10 cellular contexts compared by ENCODE assay signal in genomic region chr9:71036501-71036900, GRCh38.
A peak's percentile ranks its signal among the peaks of the same experiment; 100 is the strongest.
DNase-seq lines count a peak whose midpoint lies in the region; ATAC-seq and TF ChIP-seq lines count a peak whose summit lies in the region.
"Had no signal": no experiment of that assay in that cellular context is flagged by ENCODE, and none has a peak within 500 bp of the region (broad histone marks: within the 10 kb centered on the region; RNA-seq: fewer than 3 reads in every experiment).

No MANE protein-coding gene starts in this region.

- intact Hi-C loops in testis (cut with DNase I; ENCODE audit: low total_unique reads): no loop called here
- intact Hi-C loops in left ventricle myocardium superior (cut with micrococcal nuclease): no loop called here

- peak; percentile 20 for DNase-seq in NCI-H2107 treated with DMSO at 0.1 percent for 48 hours (lab: John Stamatoyannopoulos, UW; ENCODE audit: unreplicated experiment)
- no peak for DNase-seq in NCI-H2107 (lab: John Stamatoyannopoulos, UW)
- peak; percentile 12 for DNase-seq in RPMI8226
- DNase-seq in foreskin melanocyte: peak; percentile 84
- peak; percentile 40 for DNase-seq in testis
- no peak for DNase-seq in KG1 (lab: John Stamatoyannopoulos, UW)
- DNase-seq in GM13976 (ENCODE audit: low spot score): no peak
- DNase-seq in left ventricle myocardium superior: no peak
- DNase-seq: activated effector memory CD4-positive, alpha-beta T cell treated with Interleukin-2 at 50 U/mL for 16 hours; WERI-Rb-1 had no signal

- ATAC-seq in left ventricle myocardium superior: no peak

- no peaks in the 10 kb centered on the region for H3K4me1 ChIP-seq in testis

- no peak for TF ChIP-seq POLR2A in testis (IDR thresholded peaks at IDR 0.05)

- no peak overlapping the region for H3K27ac ChIP-seq in testis
- H3K27ac ChIP-seq: WERI-Rb-1 had no signal

- no peaks in the 10 kb centered on the region for H3K36me3 ChIP-seq in testis (ENCODE audit: low read depth, missing control alignments)
- H3K36me3 ChIP-seq: WERI-Rb-1 had no signal

- 44 to 57% methylated on average over 4 of the region's 4 CpGs for WGBS in testis, 2 donors

- no peak for TF ChIP-seq CTCF in testis (IDR thresholded peaks at IDR 0.05)
- TF ChIP-seq CTCF in GM13976 (IDR thresholded peaks at IDR 0.05; ENCODE audit: borderline replicate concordance, control extremely low read depth, extremely low read depth, insufficient read depth, missing control alignments): no peak

- no peaks in the 10 kb centered on the region for H3K9me3 ChIP-seq in testis

- no peak overlapping the region for H3K4me3 ChIP-seq in testis

- in situ Hi-C loops in GM13976 (cut with MboI; ENCODE audit: low sequenced_read_pairs, unreplicated experiment): no loop called here

- H3K27me3 ChIP-seq in testis: no peaks in the 10 kb centered on the region

Comparison
In these comparisons a context has a peak if more than half of its experiments do, and no peak if none do; other contexts are left out.
1. DNase-seq: peak in NCI-H2107 treated with DMSO at 0.1 percent for 48 hours (single experiment), RPMI8226 (single experiment), foreskin melanocyte (single experiment) and testis (single experiment); none in NCI-H2107 (single experiment), KG1 (single experiment), GM13976 (single experiment) and left ventricle myocardium superior (single experiment).